ENCODE assay signal across 16 cellular contexts in the genomic region with DNA sequence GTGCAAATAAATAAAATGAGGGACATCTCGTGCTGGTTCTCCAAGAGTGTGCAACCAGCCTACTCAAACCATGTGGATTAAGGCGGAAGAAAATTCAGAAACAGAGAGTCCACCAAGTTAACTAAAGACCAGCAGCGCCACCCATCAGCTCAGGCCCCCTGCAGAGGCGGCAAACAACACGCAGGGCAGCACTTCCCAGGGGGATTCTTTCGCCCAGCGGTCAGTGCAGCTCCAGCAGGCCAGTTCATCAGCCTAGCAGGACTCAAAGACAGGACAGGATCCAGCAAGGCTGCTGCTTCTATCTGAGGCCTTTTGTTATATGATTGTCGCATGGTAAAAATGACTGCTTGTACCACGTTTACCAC. TPM values are rescaled to one million over a fixed set of nuclear protein-coding genes. Genes with fewer than 3 reads are reported as not detected.
DNase-seq lines count a peak whose midpoint lies in the region; ATAC-seq and TF ChIP-seq lines count a peak whose summit lies in the region.
"Had no signal": no experiment of that assay in that cellular context is flagged by ENCODE, and none has a peak within 500 bp of the region (broad histone marks: within the 10 kb centered on the region; RNA-seq: fewer than 3 reads in every experiment).

No MANE protein-coding gene starts in this region.

- intact Hi-C loops in PC-9 (cut with micrococcal nuclease; ENCODE audit: unreplicated experiment): no loop called here

- H3K4me1 ChIP-seq in PC-9 (replicated peaks; ENCODE audit: insufficient read depth) (peaks cover 79% of the 10 kb centered on the region), neutrophil (ENCODE audit: control insufficient read depth in 1 of 2, insufficient read depth in 1 of 2, low read depth in 1 of 2, low read length in 1 of 2) (peaks cover 85 to 93% of the 10 kb centered on the region in 2 experiments)

- no peak overlapping the region for H2AFZ ChIP-seq in PC-9

- H3K4me2 ChIP-seq in PC-9: peak overlapping the region; percentile 57

- H3K79me2 ChIP-seq in PC-9 (ENCODE audit: low read depth): peaks cover 91% of the 10 kb centered on the region

- H3K27me3 ChIP-seq in PC-9 (ENCODE audit: insufficient read depth, low read depth) (no peaks in the 10 kb centered on the region), neutrophil (no peaks in the 10 kb centered on the region)

- DNase-seq in PC-9 (no peak), epithelial cell of prostate (ENCODE audit: low read depth, low spot score) (no peak), GM20000 (ENCODE audit: low spot score) (no peak), NCI-H345 (lab: John Stamatoyannopoulos, UW) (no peak)
- no peak for DNase-seq in stimulated activated CD4-positive, alpha-beta T cell treated with anti-CD3 and anti-CD28 coated beads, Interleukin-1b, Interleukin-23, amount 100 ng/mL, for 48 hours
- DNase-seq: dermis blood vessel endothelial cell, GF-D8, HFFc6, hippocampal formation, NCI-H1092, NCI-H2107, NCI-H748 treated with DMSO at 0.1 percent for 48 hours, PC-3 had no signal

- BruUV-seq in PC-9 (replicated peaks; lab: Mats Ljungman, UMichigan): no TSS peak

- H3K9me3 ChIP-seq in PC-9 (ENCODE audit: insufficient read depth, low read depth) (no peaks in the 10 kb centered on the region), neutrophil (no peaks in the 10 kb centered on the region)

- POLR2A ChIA-PET in PC-9 (lab: Charles Lee; ENCODE audit: unreplicated experiment): interaction anchor here (1.0 kb wide), 1 partner anchor 51 kb away, joined by 4 read pairs; no protein-coding TSS in a partner anchor

- CTCF ChIA-PET in PC-9 (lab: Charles Lee): interaction anchor here (0.6 kb wide), 1 partner anchor 47 kb away, joined by 4 read pairs; no protein-coding TSS in a partner anchor

- H3K4me3 ChIP-seq in PC-9 (no peak overlapping the region), neutrophil (ENCODE audit: low read depth in 1 of 2, low read length in 1 of 2) (no peak overlapping the region)

- peaks cover 81% of the 10 kb centered on the region for H3F3A ChIP-seq in PC-9 (ENCODE audit: insufficient read depth, low read depth)

- TF ChIP-seq CTCF in 22Rv1 (IDR thresholded peaks at IDR 0.05): no peak
- TF ChIP-seq CTCF in PC-9 (conservative IDR thresholded peaks at IDR 0.05): no peak
- TF ChIP-seq CTCF in neutrophil (IDR thresholded peaks at IDR 0.05): no peak
- TF ChIP-seq CTCF in GM20000 (IDR thresholded peaks at IDR 0.05; ENCODE audit: extremely low read depth, missing control alignments): no peak

- H3K36me3 ChIP-seq in PC-9 (ENCODE audit: low read depth): peaks cover 12% of the 10 kb centered on the region; the same call in 1 of the 2 replicates
- peaks cover 5% of the 10 kb centered on the region for H3K36me3 ChIP-seq in neutrophil

- no peak for ATAC-seq in HG03095 (IDR thresholded peaks at IDR 0.05; ENCODE audit: unreplicated experiment)
- ATAC-seq: PC-3 had no signal

- H3K27ac ChIP-seq in 22Rv1 (peak overlapping the region; percentile 69), PC-9 (peak overlapping the region; percentile 72), epithelial cell of prostate (peak overlapping the region; percentile 41), neutrophil (peak overlapping the region; percentile 87)

- H4K20me1 ChIP-seq in PC-9 (ENCODE audit: insufficient read depth): no peaks in the 10 kb centered on the region

- no peaks in the 10 kb centered on the region for H3K9me2 ChIP-seq in PC-9 (ENCODE audit: insufficient read depth)

RNA-seq across cellular contexts. Expression of a gene that starts 51.7 kb away (rescaled TPM):
- 102 and 103 TPM in 2 replicates for total RNA-seq in PC-9 (2021)
